In genomic region chr9:114400219-114400618, GRCh38 we compare ENCODE assay signal across 13 cellular contexts.
"Had no signal": no experiment of that assay in that cellular context is flagged by ENCODE, and none has a peak within 500 bp of the region (broad histone marks: within the 10 kb centered on the region; RNA-seq: fewer than 3 reads in every experiment).

No MANE protein-coding gene starts in this region.

- H3K27ac ChIP-seq: coronary artery, lower lobe of right lung had no signal

- H3K4me3 ChIP-seq: coronary artery, lower lobe of right lung had no signal

- H3K36me3 ChIP-seq: lower lobe of right lung had no signal

- DNase-seq: activated CD4-positive, alpha-beta T cell treated with anti-CD3 and anti-CD28 coated beads, Interleukin-2, amount 50 U/mL, for 1 hour; activated effector memory CD4-positive, alpha-beta T cell treated with anti-CD3 and anti-CD28 coated beads, Interleukin-2, amount 50 U/mL, for 16 hours; activated naive CD8-positive, alpha-beta T cell treated with anti-CD3 and anti-CD28 coated beads, Interleukin-2, amount 10 ng/mL, durations not matched to agents 7 days and 5 days; activated T-cell treated with anti-CD3 and anti-CD28 coated beads, Interleukin-2, amount 50 U/mL, for 4 hours; aorta; effector memory CD4-positive, alpha-beta T cell; hypothalamus; lower lobe of right lung; natural killer cell; occipital lobe; stimulated activated CD4-positive, alpha-beta T cell treated with anti-CD3 and anti-CD28 coated beads, Interleukin-4, amount 100 ng/mL, for 1 hour; stimulated activated CD8-positive, alpha-beta memory T cell treated with anti-CD3 and anti-CD28 coated beads, Interleukin-4, amount 100 ng/mL, for 48 hours had no signal

- H3K9me3 ChIP-seq: lower lobe of right lung had no signal

- ATAC-seq: activated T-cell treated with anti-CD3 and anti-CD28 coated beads, Interleukin-2, amount 50 U/mL, for 4 hours; lower lobe of right lung; natural killer cell had no signal
